13 cellular contexts compared by ENCODE assay signal in genomic region chr1:199312626-199313025, GRCh38.
A peak's percentile ranks its signal among the peaks of the same experiment; 100 is the strongest.
DNase-seq lines count a peak whose midpoint lies in the region; ATAC-seq and TF ChIP-seq lines count a peak whose summit lies in the region.
"Had no signal": no experiment of that assay in that cellular context is flagged by ENCODE, and none has a peak within 500 bp of the region (broad histone marks: within the 10 kb centered on the region; RNA-seq: fewer than 3 reads in every experiment).

No MANE protein-coding gene starts in this region.

- no peaks in the 10 kb centered on the region; the same call in 1 of the 2 replicates for H3F3A ChIP-seq in Loucy (ENCODE audit: low read depth)

- H3K4me3 ChIP-seq in BLaER1: no peak overlapping the region
- peak overlapping the region; percentile 43 for H3K4me3 ChIP-seq in Loucy (ENCODE audit: low read length, poor library complexity, severe bottlenecking)
- H3K4me3 ChIP-seq in SK-N-MC: peak overlapping the region; percentile 49
- H3K4me3 ChIP-seq: GM12878, HAP-1 had no signal

- H2AFZ ChIP-seq in Loucy (ENCODE audit: low read length): peak overlapping the region; percentile 79

- H3K9ac ChIP-seq in BLaER1 (no peak overlapping the region), Loucy (ENCODE audit: low read depth, low read length, poor library complexity, severe bottlenecking) (peak overlapping the region; percentile 47), SK-N-MC (ENCODE audit: insufficient read length) (peak overlapping the region; percentile 50)

- no peaks in the 10 kb centered on the region for H3K79me2 ChIP-seq in Loucy (ENCODE audit: insufficient read depth, low read length)

- H3K36me3 ChIP-seq in BLaER1 (no peaks in the 10 kb centered on the region), Loucy (ENCODE audit: insufficient read depth, low read length) (no peaks in the 10 kb centered on the region), SK-N-MC (ENCODE audit: insufficient read depth, low read length) (no peaks in the 10 kb centered on the region)
- H3K36me3 ChIP-seq: BE2C, HAP-1 had no signal

- intact Hi-C loops in head of caudate nucleus (cut with DNase I): no loop called here

- H3K27ac ChIP-seq in BLaER1 (no peak overlapping the region), SK-N-MC (peak overlapping the region; percentile 90)

- peaks cover 3% of the 10 kb centered on the region; the same call in 1 of the 2 replicates for H3K9me3 ChIP-seq in BLaER1
- no peaks in the 10 kb centered on the region for H3K9me3 ChIP-seq in Loucy (ENCODE audit: insufficient read depth, low read depth, low read length)
- H3K9me3 ChIP-seq in SK-N-MC (ENCODE audit: low read depth, low read length): no peaks in the 10 kb centered on the region
- H3K9me3 ChIP-seq: BE2C, Caco-2, HAP-1 had no signal

- peak; percentile 71 for DNase-seq in SK-N-MC (ENCODE audit: low read depth, low spot score)
- no peak for DNase-seq in head of caudate nucleus
- no peak for DNase-seq in activated CD4-positive, CD25-positive, alpha-beta regulatory T cell treated with anti-CD3 and anti-CD28 coated beads, Interleukin-2, amount 50 U/mL, for 72 hours
- DNase-seq in NCI-H1694 treated with DMSO at 0.1 percent for 48 hours (lab: John Stamatoyannopoulos, UW): no peak
- DNase-seq: BE2C; Caco-2; CD8-positive, alpha-beta memory T cell; DMS53 had no signal

- no peaks in the 10 kb centered on the region for H3K27me3 ChIP-seq in BLaER1
- H3K27me3 ChIP-seq in Loucy (ENCODE audit: insufficient read depth, low read length, poor library complexity, severe bottlenecking): no peaks in the 10 kb centered on the region
- H3K27me3 ChIP-seq: BE2C had no signal

- ATAC-seq in GM19397 (IDR thresholded peaks at IDR 0.05; ENCODE audit: unreplicated experiment): no peak
- ATAC-seq: GM12878 had no signal

- TF ChIP-seq CTCF in Loucy (conservative IDR thresholded peaks at IDR 0.05; ENCODE audit: low read length): no peak

- no peaks in the 10 kb centered on the region for H4K20me1 ChIP-seq in BLaER1
- no peaks in the 10 kb centered on the region for H4K20me1 ChIP-seq in Loucy (ENCODE audit: insufficient read depth, low read length, poor library complexity, severe bottlenecking)

- H3K9me2 ChIP-seq in Loucy (replicated peaks; ENCODE audit: low read depth, low read length): no peaks in the 10 kb centered on the region

- H3K4me1 ChIP-seq in BLaER1 (peaks cover 20% of the 10 kb centered on the region), Loucy (ENCODE audit: insufficient read depth, low read length, poor library complexity, severe bottlenecking) (peaks cover 48% of the 10 kb centered on the region)
- H3K4me1 ChIP-seq: BE2C, HAP-1 had no signal

- peak overlapping the region; percentile 44 for H3K4me2 ChIP-seq in BLaER1
- H3K4me2 ChIP-seq in Loucy (ENCODE audit: low read depth, low read length, poor library complexity, severe bottlenecking): peak overlapping the region; percentile 71
